11 cellular contexts compared by ENCODE assay signal in genomic region chr17:82865996-82866395, GRCh38. TPM values are rescaled to one million over a fixed set of nuclear protein-coding genes. Genes with fewer than 3 reads are reported as not detected.
DNase-seq lines count a peak whose midpoint lies in the region; ATAC-seq, FAIRE-seq and TF ChIP-seq lines count a peak whose summit lies in the region.
"Had no signal": no experiment of that assay in that cellular context is flagged by ENCODE, and none has a peak within 500 bp of the region (broad histone marks: within the 10 kb centered on the region; RNA-seq: fewer than 3 reads in every experiment).

No MANE protein-coding gene starts in this region.

- peaks cover 0 to 8% of the 10 kb centered on the region in 2 donors for H3K36me3 Mint-ChIP-seq in naive B cell

- H3K9me3 ChIP-seq in AG04450 (ENCODE audit: control insufficient read depth, insufficient read depth, low read length) = no peaks in the 10 kb centered on the region; the same call in 1 of the 2 replicates
- no peaks in the 10 kb centered on the region for H3K9me3 ChIP-seq in adipocyte (ENCODE audit: control insufficient read depth, low read length)
- H3K9me3 ChIP-seq: prostate gland had no signal

- no peak for TF ChIP-seq CTCF in AG04450 (IDR thresholded peaks at IDR 0.05; ENCODE audit: low read depth, low read length)

- H3K4me1 Mint-ChIP-seq in naive B cell = peaks cover 59 to 89% (median 71%) of the 10 kb centered on the region in 3 donors

- peaks cover 16% of the 10 kb centered on the region for H3K4me1 ChIP-seq in adipocyte (ENCODE audit: control insufficient read depth, insufficient read depth, low read length)
- H3K4me1 ChIP-seq: prostate gland had no signal

- peak; percentile 48 for FAIRE-seq in GM18507 (lab: Jason Lieb, UNC)

- H3K4me3 ChIP-seq in AG04450 (ENCODE audit: low read depth, low read length) = no peak overlapping the region
- H3K4me3 ChIP-seq in adipocyte (ENCODE audit: low read length) = no peak overlapping the region
- H3K4me3 ChIP-seq: prostate gland had no signal

- peak overlapping the region; percentile 91 for H3K27ac ChIP-seq in AG04450 (ENCODE audit: low read depth, low read length)

- H3K9me3 Mint-ChIP-seq in naive B cell = no peaks in the 10 kb centered on the region

- ATAC-seq in naive B cell (ENCODE audit: low read depth in 2 of 2) (no peak), HG03159 (IDR thresholded peaks at IDR 0.05; ENCODE audit: unreplicated experiment) (no peak), GM21423 (IDR thresholded peaks at IDR 0.05; ENCODE audit: unreplicated experiment) (no peak)

- peak overlapping the region in 4 of 8 donors; percentile 28 to 80 (median 57) for H3K4me3 Mint-ChIP-seq in naive B cell

- H3K27me3 ChIP-seq in AG04450 (ENCODE audit: control insufficient read depth, insufficient read depth, low read length) (no peaks in the 10 kb centered on the region), adipocyte (replicated peaks; ENCODE audit: control insufficient read depth, insufficient read depth, low read length) (no peaks in the 10 kb centered on the region)

- peak overlapping the region; percentile 58 for H3K9ac ChIP-seq in adipocyte (ENCODE audit: low read length)

- H3K27ac Mint-ChIP-seq in naive B cell = peak overlapping the region in 4 of 6 donors; percentile 2 to 88 (median 67)

- H3K36me3 ChIP-seq in adipocyte (ENCODE audit: control insufficient read depth, insufficient read depth, low read length, severe bottlenecking) = peaks cover 5% of the 10 kb centered on the region

- DNase-seq in AG04450 (ENCODE audit: low read depth, low spot score) (no peak), GM18507 (ENCODE audit: extremely low spot score, insufficient read length, low read depth) (no peak), adipocyte (ENCODE audit: low read depth) (no peak), naive B cell (no peak), cerebellar cortex (ENCODE audit: low spot score) (no peak), iPS-NIHi7 (ENCODE audit: extremely low spot score) (no peak)
- DNase-seq: activated CD4-positive, alpha-beta T cell treated with anti-CD3 and anti-CD28 coated beads for 4 hours; DMS153 had no signal

- peaks cover 8 to 52% (median 27%) of the 10 kb centered on the region in 3 donors for H3K27me3 Mint-ChIP-seq in naive B cell

- CTCF ChIA-PET in AG04450 (lab: Charles Lee) = interaction anchor here (1.4 kb wide), 1 partner anchor 13 kb away, joined by 3 read pairs; no protein-coding TSS in a partner anchor

- POLR2A ChIA-PET in AG04450 (lab: Yijun Ruan, JAX) = no interaction called here

RNA-seq across cellular contexts. Expression of gene ZNF750, which starts 26.2 kb away (rescaled TPM):
- not detected in 2 replicates for polyA plus RNA-seq in AG04450 (2011; rRNA removed)
- polyA minus RNA-seq in AG04450 (2011; rRNA and poly(A)+ RNA removed) = not detected in 2 replicates
- under 1 TPM in 1 of 6 donors, not detected in 5; 0.12 TPM for polyA plus RNA-seq in naive B cell (ENCODE audit: low read depth in 6 of 6)
